In the genomic region with DNA sequence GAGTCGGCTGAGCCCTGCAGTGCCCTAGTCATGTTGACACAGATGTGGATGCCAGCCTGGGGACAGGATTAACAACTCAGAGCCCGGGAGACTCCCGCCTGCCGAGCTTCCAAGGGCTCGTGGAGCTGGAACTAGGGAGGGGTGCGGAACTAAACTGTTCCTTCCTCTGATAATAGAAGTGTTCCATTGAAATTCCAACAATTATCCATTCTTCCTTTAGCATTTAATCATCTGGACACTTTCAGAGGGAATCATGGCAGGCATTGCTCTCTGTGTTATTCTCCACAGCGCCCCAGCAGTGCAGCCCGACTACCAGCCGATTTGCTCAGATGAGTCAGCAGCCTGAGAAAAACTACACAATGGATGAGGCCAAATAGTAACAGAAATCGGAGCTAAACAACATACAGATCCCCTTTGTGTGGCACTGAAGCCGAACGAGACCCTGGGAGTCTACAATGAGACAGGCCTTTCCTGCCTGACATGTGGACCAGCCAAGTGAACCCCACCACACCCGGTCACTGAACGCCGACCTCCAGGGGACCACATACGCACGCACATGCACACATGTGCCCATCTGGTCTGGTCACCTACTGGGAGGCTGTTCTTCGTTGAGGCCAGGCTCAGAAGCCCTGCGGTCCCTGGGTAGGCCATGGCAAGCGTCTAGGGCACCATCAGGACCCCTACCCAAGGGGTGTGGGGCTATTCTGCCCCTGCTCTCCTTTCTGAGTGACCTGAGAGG, we compare ENCODE assay signal across 15 cellular contexts.
DNase-seq lines count a peak whose midpoint lies in the region; ATAC-seq and TF ChIP-seq lines count a peak whose summit lies in the region.
"Had no signal": no experiment of that assay in that cellular context is flagged by ENCODE, and none has a peak within 500 bp of the region (broad histone marks: within the 10 kb centered on the region; RNA-seq: fewer than 3 reads in every experiment).

No MANE protein-coding gene starts in this region.

- peaks cover 12% of the 10 kb centered on the region for H3K4me1 Mint-ChIP-seq in brain
- H3K4me1 Mint-ChIP-seq in stimulated activated memory B cell treated with anti-CD40 and anti-IgM and Interleukin-4, amounts not matched to agents 10 μg/mL and 1 μg/mL and 100 μg/mL, for 72 hours: no peaks in the 10 kb centered on the region
- H3K4me1 Mint-ChIP-seq: CD14-positive monocyte had no signal

- H3K4me3 Mint-ChIP-seq in brain: peak overlapping the region in 2 of 5 experiments; percentile 18 to 58
- H3K4me3 Mint-ChIP-seq in stimulated activated memory B cell treated with anti-CD40 and anti-IgM and Interleukin-4, amounts not matched to agents 10 μg/mL and 1 μg/mL and 100 μg/mL, for 72 hours: no peak overlapping the region
- H3K4me3 Mint-ChIP-seq: activated T-cell treated with anti-CD3 and anti-CD28 coated beads, Interleukin-2, amount 50 U/mL, for 4 hours; CD14-positive monocyte had no signal

- ATAC-seq in left lobe of liver: peak; percentile 33
- ATAC-seq in stimulated activated memory B cell treated with anti-CD40 and anti-IgM and Interleukin-4, amounts not matched to agents 10 μg/mL and 1 μg/mL and 100 μg/mL, for 72 hours: peak; percentile 31
- no peak for ATAC-seq in HG03135 (IDR thresholded peaks at IDR 0.05; ENCODE audit: unreplicated experiment)
- ATAC-seq in HG02885 (IDR thresholded peaks at IDR 0.05; ENCODE audit: poor library complexity, unreplicated experiment): no peak
- ATAC-seq in GM18861 (IDR thresholded peaks at IDR 0.05; ENCODE audit: unreplicated experiment): no peak
- ATAC-seq: activated T-cell treated with anti-CD3 and anti-CD28 coated beads, Interleukin-2, amount 50 U/mL, for 4 hours; HCT116 had no signal

- no peaks in the 10 kb centered on the region for H3K27me3 Mint-ChIP-seq in brain
- H3K27me3 Mint-ChIP-seq in stimulated activated memory B cell treated with anti-CD40 and anti-IgM and Interleukin-4, amounts not matched to agents 10 μg/mL and 1 μg/mL and 100 μg/mL, for 72 hours: peaks cover 23% of the 10 kb centered on the region

- peak overlapping the region in 4 of 5 experiments; percentile 52 to 96 (median 84) for H3K27ac Mint-ChIP-seq in brain
- H3K27ac Mint-ChIP-seq in stimulated activated memory B cell treated with anti-CD40 and anti-IgM and Interleukin-4, amounts not matched to agents 10 μg/mL and 1 μg/mL and 100 μg/mL, for 72 hours: no peak overlapping the region
- H3K27ac Mint-ChIP-seq: CD14-positive monocyte had no signal

- TF ChIP-seq CTCF in brain (conservative IDR thresholded peaks at IDR 0.05): no peak

- H3K36me3 Mint-ChIP-seq in brain: peaks cover under 1% of the 10 kb centered on the region
- no peaks in the 10 kb centered on the region for H3K36me3 Mint-ChIP-seq in stimulated activated memory B cell treated with anti-CD40 and anti-IgM and Interleukin-4, amounts not matched to agents 10 μg/mL and 1 μg/mL and 100 μg/mL, for 72 hours
- H3K36me3 Mint-ChIP-seq: CD14-positive monocyte had no signal

- peaks cover 25 to 45% (median 32%) of the 10 kb centered on the region in 5 experiments for H3K9me3 Mint-ChIP-seq in brain
- peaks cover 29% of the 10 kb centered on the region for H3K9me3 Mint-ChIP-seq in stimulated activated memory B cell treated with anti-CD40 and anti-IgM and Interleukin-4, amounts not matched to agents 10 μg/mL and 1 μg/mL and 100 μg/mL, for 72 hours

- no peak overlapping the region for H3K4me3 ChIP-seq in H7 (ENCODE audit: insufficient read depth, low read depth, low read length)
- H3K4me3 ChIP-seq: heart left ventricle had no signal

- peak; percentile 27 for DNase-seq in H7
- DNase-seq in left lobe of liver (ENCODE audit: low spot score): no peak
- DNase-seq in NCI-H1694 treated with DMSO at 0.1 percent for 48 hours (lab: John Stamatoyannopoulos, UW): no peak
- DNase-seq: activated CD4-positive, CD25-positive, alpha-beta regulatory T cell treated with anti-CD3 and anti-CD28 coated beads, Interleukin-2, amount 50 U/mL, for 72 hours; activated T-cell treated with anti-CD3 and anti-CD28 coated beads, Interleukin-2, amount 50 U/mL, for 4 hours; heart left ventricle; NCI-H2171; occipital lobe had no signal

- H3K27me3 ChIP-seq in H7 (ENCODE audit: control insufficient read depth, insufficient read depth, low read length): no peaks in the 10 kb centered on the region
- H3K27me3 ChIP-seq: heart left ventricle had no signal

- H3K36me3 ChIP-seq in H7 (replicated peaks; ENCODE audit: control insufficient read depth, insufficient read depth, low read length): no peaks in the 10 kb centered on the region
- H3K36me3 ChIP-seq: heart left ventricle had no signal

Comparison
In these comparisons a context has a peak if more than half of its experiments do, and no peak if none do; other contexts are left out.
1. ATAC-seq: peak in left lobe of liver (single experiment) and stimulated activated memory B cell treated with anti-CD40 and anti-IgM and Interleukin-4, amounts not matched to agents 10 μg/mL and 1 μg/mL and 100 μg/mL, for 72 hours (single experiment); none in HG03135 (single experiment), HG02885 (single experiment) and GM18861 (single experiment).